ENCODE assay signal across 33 cellular contexts in the genomic region with DNA sequence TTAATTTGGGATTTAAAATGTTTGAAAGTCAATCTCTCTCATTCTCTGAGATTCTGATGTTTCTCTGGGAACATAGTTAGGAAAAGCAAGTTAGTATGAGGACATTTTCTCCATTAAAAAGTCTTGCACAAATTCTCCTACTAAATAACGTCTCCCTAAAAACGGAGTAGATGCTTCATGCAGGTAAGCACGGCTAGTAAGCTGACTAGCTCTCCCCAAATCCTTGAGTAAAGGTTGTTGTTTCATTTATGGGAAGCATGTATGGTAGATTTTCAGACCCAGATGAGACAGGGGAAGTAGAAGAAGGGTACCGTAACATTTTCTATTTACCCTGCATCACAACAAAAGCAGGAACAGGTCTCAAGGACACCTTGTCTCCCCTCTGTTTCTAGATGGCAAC.
DNase-seq lines count a peak whose midpoint lies in the region; ATAC-seq, FAIRE-seq and TF ChIP-seq lines count a peak whose summit lies in the region.
"Had no signal": no experiment of that assay in that cellular context is flagged by ENCODE, and none has a peak within 500 bp of the region (broad histone marks: within the 10 kb centered on the region; RNA-seq: fewer than 3 reads in every experiment).

No MANE protein-coding gene starts in this region.

- H3K79me2 ChIP-seq in HepG2 (ENCODE audit: insufficient read depth, low read length) = no peaks in the 10 kb centered on the region

- TF ChIP-seq RAD21 in HepG2 (CRISPR knock-in tag; IDR thresholded peaks at IDR 0.05) = no peak

- no peaks in the 10 kb centered on the region for H3K4me1 ChIP-seq in HepG2 (ENCODE audit: insufficient read depth, low read length)
- H3K4me1 ChIP-seq in right lobe of liver = no peaks in the 10 kb centered on the region
- H3K4me1 ChIP-seq in RWPE2 (ENCODE audit: insufficient read depth, poor library complexity, severe bottlenecking) = peaks cover 9% of the 10 kb centered on the region
- H3K4me1 ChIP-seq in SJSA1 (replicated peaks) = peaks cover 27% of the 10 kb centered on the region
- H3K4me1 ChIP-seq: A549; BE2C; BLaER1; BLaER1 treated with 17β-estradiol and CSF1 and Interleukin-3, amounts not matched to agents 10 nM and 100 nM; Caco-2 had no signal

- no peak for TF ChIP-seq EP300 in HepG2 (IDR thresholded peaks at IDR 0.05; ENCODE audit: low read depth in 2 of 2, low read length in 2 of 2)
- TF ChIP-seq EP300 in HepG2 (CRISPR knock-in tag; IDR thresholded peaks at IDR 0.05; ENCODE audit: borderline replicate concordance) = no peak

- H3K9ac ChIP-seq in HepG2 (ENCODE audit: insufficient read depth, low read depth, low read length) = no peak overlapping the region
- H3K9ac ChIP-seq: BLaER1; BLaER1 treated with 17β-estradiol and CSF1 and Interleukin-3, amounts not matched to agents 10 nM and 100 nM had no signal

- 60% methylated on average over 4 of the region's 4 CpGs for WGBS in HepG2 (ENCODE audit: low lambda C conversion rate)
- WGBS in right lobe of liver (ENCODE audit: insufficient coverage, low coverage, low lambda C conversion rate, missing lambda C conversion rate) = no CpG with 5 or more reads among the region's 4 CpGs

- no peak for FAIRE-seq in HepG2 (lab: Jason Lieb, UNC)
- FAIRE-seq: A204.1, A549, D721Med had no signal

- H2AFZ ChIP-seq in HepG2 (ENCODE audit: low read length) = no peak overlapping the region

- intact Hi-C loops in HepG2 (cut with micrococcal nuclease; ENCODE audit: unreplicated experiment) (no loop called here), right lobe of liver (cut with DNase I) (no loop called here)

- no peak for DNase-seq in HepG2 (ENCODE audit: low spot score)
- no peak for DNase-seq in right lobe of liver
- DNase-seq in RWPE2 (ENCODE audit: low spot score) = no peak
- no peak for DNase-seq in SJSA1 (ENCODE audit: low read depth in 1 of 2, low spot score in 2 of 2)
- DNase-seq: 8988T; ACHN; AML-193; BE2C; C1 segment of cervical spinal cord; Caco-2; Calu3; CD4-positive, alpha-beta memory T cell; CD4-positive, alpha-beta T cell; CD4-positive, CD25-positive, alpha-beta regulatory T cell; CD8-positive, alpha-beta memory T cell; CD8-positive, alpha-beta T cell; COR-L47; DMS 273 treated with DMSO at 0.1 percent for 48 hours; DMS153; DMS53; DMS79; DMS79 treated with DMSO at 0.1 percent for 48 hours; DND-41; EL had no signal

- TF ChIP-seq POLR2A in HepG2 (IDR thresholded peaks at IDR 0.05; ENCODE audit: insufficient read depth in 1 of 2, low read depth in 2 of 2, low read length in 2 of 2) (no peak), right lobe of liver (IDR thresholded peaks at IDR 0.05) (no peak)

- in situ Hi-C loops in HepG2 (cut with HindIII; ENCODE audit: extremely low pct_ligation_motif_present, low pct_unique_long_range_greater_than_20kb) = no loop called here

- no peak overlapping the region for H3K27ac ChIP-seq in HepG2 (ENCODE audit: extremely low read length, insufficient read depth, low read length)
- H3K27ac ChIP-seq in right lobe of liver = no peak overlapping the region
- peak overlapping the region; percentile 76 for H3K27ac ChIP-seq in RWPE2 (ENCODE audit: poor library complexity, severe bottlenecking)
- peak overlapping the region; percentile 92 for H3K27ac ChIP-seq in SJSA1
- H3K27ac ChIP-seq: 22Rv1; A549; BLaER1; BLaER1 treated with 17β-estradiol and CSF1 and Interleukin-3, amounts not matched to agents 10 nM and 100 nM; C4-2B had no signal

- no peaks in the 10 kb centered on the region for H3K36me3 ChIP-seq in HepG2 (replicated peaks in 1 of 2; ENCODE audit: control insufficient read depth in 1 of 2, insufficient read depth in 2 of 2, low read length in 2 of 2)
- H3K36me3 ChIP-seq in right lobe of liver = no peaks in the 10 kb centered on the region
- no peaks in the 10 kb centered on the region for H3K36me3 ChIP-seq in RWPE2 (ENCODE audit: low read depth)
- H3K36me3 ChIP-seq in SJSA1 = no peaks in the 10 kb centered on the region
- H3K36me3 ChIP-seq: BE2C; BLaER1; BLaER1 treated with 17β-estradiol and CSF1 and Interleukin-3, amounts not matched to agents 10 nM and 100 nM had no signal

- TF ChIP-seq CTCF in HepG2 (CRISPR knock-in tag; IDR thresholded peaks at IDR 0.05) (no peak), right lobe of liver (IDR thresholded peaks at IDR 0.05) (no peak), RWPE2 (IDR thresholded peaks at IDR 0.05; ENCODE audit: poor library complexity, severe bottlenecking) (no peak)

- no peak overlapping the region for H3K4me2 ChIP-seq in HepG2 (ENCODE audit: low read depth, low read length)
- H3K4me2 ChIP-seq: A549; BLaER1; BLaER1 treated with 17β-estradiol and CSF1 and Interleukin-3, amounts not matched to agents 10 nM and 100 nM had no signal

- peaks cover 7% of the 10 kb centered on the region for H3K9me3 ChIP-seq in HepG2 (ENCODE audit: low read length)
- H3K9me3 ChIP-seq in right lobe of liver = no peaks in the 10 kb centered on the region
- no peaks in the 10 kb centered on the region for H3K9me3 ChIP-seq in RWPE2 (ENCODE audit: severe bottlenecking)
- H3K9me3 ChIP-seq in SJSA1 (replicated peaks) = no peaks in the 10 kb centered on the region
- H3K9me3 ChIP-seq: A549; BE2C; BLaER1; BLaER1 treated with 17β-estradiol and CSF1 and Interleukin-3, amounts not matched to agents 10 nM and 100 nM; Caco-2 had no signal

- no peaks in the 10 kb centered on the region for H3K27me3 ChIP-seq in HepG2 (ENCODE audit: control insufficient read depth in 1 of 2, insufficient read depth in 2 of 2, low read length in 2 of 2)
- H3K27me3 ChIP-seq in right lobe of liver = no peaks in the 10 kb centered on the region
- H3K27me3 ChIP-seq in RWPE2 (ENCODE audit: insufficient read depth, poor library complexity, severe bottlenecking) = no peaks in the 10 kb centered on the region
- H3K27me3 ChIP-seq in SJSA1 (replicated peaks) = no peaks in the 10 kb centered on the region
- H3K27me3 ChIP-seq: BE2C; BLaER1; BLaER1 treated with 17β-estradiol and CSF1 and Interleukin-3, amounts not matched to agents 10 nM and 100 nM had no signal

- POLR2A ChIA-PET in HepG2 (lab: Yijun Ruan, JAX) = no interaction called here

- BruUV-seq in HepG2 (replicated peaks; lab: Mats Ljungman, UMichigan) = no TSS peak

- ATAC-seq in HepG2 = no peak
- no peak for ATAC-seq in right lobe of liver
- ATAC-seq in RWPE2 (ENCODE audit: low read depth) = no peak
- ATAC-seq in HG02623 (IDR thresholded peaks at IDR 0.05; ENCODE audit: unreplicated experiment) = no peak
- ATAC-seq in HG03571 (IDR thresholded peaks at IDR 0.05; ENCODE audit: unreplicated experiment) = no peak
- ATAC-seq: A549; CD8-positive, alpha-beta T cell had no signal

- H3K4me3 ChIP-seq in HepG2 (replicated peaks in 1 of 3; ENCODE audit: insufficient read depth in 1 of 3, low read depth in 2 of 3, low read length in 3 of 3) (no peak overlapping the region), right lobe of liver (no peak overlapping the region), RWPE2 (ENCODE audit: severe bottlenecking) (no peak overlapping the region), SJSA1 (no peak overlapping the region)
- H3K4me3 ChIP-seq: A549; BLaER1; BLaER1 treated with 17β-estradiol and CSF1 and Interleukin-3, amounts not matched to agents 10 nM and 100 nM had no signal

- CTCF ChIA-PET in HepG2 (lab: Yijun Ruan, JAX; ENCODE audit: low intra/inter-chr PET ratio, low total read pairs) = no interaction called here

- H4K20me1 ChIP-seq in HepG2 (ENCODE audit: insufficient read depth, low read length) = no peaks in the 10 kb centered on the region
- H4K20me1 ChIP-seq: BLaER1; BLaER1 treated with 17β-estradiol and CSF1 and Interleukin-3, amounts not matched to agents 10 nM and 100 nM had no signal

TF ChIP-seq in HepG2, 621 proteins besides CTCF, POLR2A, EP300 and RAD21:
- TF ChIP-seq ZNF616 (CRISPR knock-in tag; IDR thresholded peaks at IDR 0.05; ENCODE audit: low read depth) (peak; percentile 99), RFXAP (CRISPR knock-in tag; IDR thresholded peaks at IDR 0.05; ENCODE audit: borderline replicate concordance) (no peak), ZNF703 (CRISPR knock-in tag; IDR thresholded peaks at IDR 0.05; ENCODE audit: borderline replicate concordance) (no peak), NR2F6 (IDR thresholded peaks at IDR 0.05) (no peak), NR2F6 (CRISPR knock-in tag; IDR thresholded peaks at IDR 0.05) (no peak), ZNF138 (CRISPR knock-in tag; IDR thresholded peaks at IDR 0.05; ENCODE audit: low read depth) (no peak)
TF ChIP-seq in HepG2: peak in this region for 1.

Comparison
In these comparisons a context has a peak if more than half of its experiments do, and no peak if none do; other contexts are left out.
1. H3K27ac ChIP-seq: peak in RWPE2 (single experiment) and SJSA1 (single experiment); none in HepG2 (single experiment) and right lobe of liver (0 of 3).